Comparison of ENCODE assay signal across 10 cellular contexts in the genomic region with DNA sequence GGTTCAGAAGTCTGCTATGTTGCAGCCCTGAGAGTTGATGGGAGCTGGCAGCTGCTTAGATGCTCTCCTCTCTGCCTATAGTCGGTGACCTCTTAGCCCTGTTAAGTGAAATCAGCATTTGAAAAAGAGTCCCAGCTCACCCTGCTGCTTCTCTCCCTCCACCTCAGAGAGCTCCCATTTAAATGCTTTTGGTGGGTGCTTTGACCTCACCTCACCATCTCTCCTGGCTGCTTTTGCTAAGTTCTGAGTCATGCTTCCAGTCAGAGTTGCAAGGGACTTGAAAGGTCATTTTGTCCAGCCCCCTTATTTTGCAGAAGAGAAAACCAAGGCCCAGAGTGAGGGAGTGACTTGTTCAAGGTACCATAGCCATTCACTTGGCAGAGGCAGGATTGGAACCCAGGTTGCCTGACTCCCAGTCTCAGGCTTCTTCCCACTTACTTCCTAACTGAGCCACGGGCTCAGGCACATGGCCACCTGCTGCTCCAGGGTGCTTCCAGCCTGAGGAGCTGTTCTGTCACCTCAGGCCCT. TPM values are rescaled to one million over a fixed set of nuclear protein-coding genes. Genes with fewer than 3 reads are reported as not detected.
A peak's percentile ranks its signal among the peaks of the same experiment; 100 is the strongest.
DNase-seq lines count a peak whose midpoint lies in the region; ATAC-seq lines count a peak whose summit lies in the region.
"Had no signal": no experiment of that assay in that cellular context is flagged by ENCODE, and none has a peak within 500 bp of the region (broad histone marks: within the 10 kb centered on the region; RNA-seq: fewer than 3 reads in every experiment).

No MANE protein-coding gene starts in this region.

- no peaks in the 10 kb centered on the region for H3K9me3 Mint-ChIP-seq in central memory CD8-positive, alpha-beta T cell

- 13% methylated on average over 2 of the region's 2 CpGs for WGBS in HUES64
- 10% methylated on average over 2 of the region's 2 CpGs; no CpG with 5 or more reads in 1 of the 2 experiments for WGBS in mesodermal cell (ENCODE audit: insufficient coverage in 2 of 2), 2 experiments

- H3K36me3 ChIP-seq in BLaER1 (peaks cover 37% of the 10 kb centered on the region), HUES64 (ENCODE audit: insufficient read depth, low read length) (no peaks in the 10 kb centered on the region), mesodermal cell (ENCODE audit: control insufficient read depth, insufficient read depth, low read length) (peaks cover 9% of the 10 kb centered on the region)

- H3K9ac ChIP-seq in BLaER1: peak overlapping the region; percentile 97
- no peak overlapping the region for H3K9ac ChIP-seq in HUES64 (ENCODE audit: low read depth, low read length)

- H3K27ac ChIP-seq in BLaER1: peak overlapping the region; percentile 97
- H3K27ac ChIP-seq in HUES64 (ENCODE audit: low read depth, low read length): peak overlapping the region; percentile 84; the same call in 1 of the 2 replicates
- H3K27ac ChIP-seq in mesodermal cell (ENCODE audit: low read depth, low read length, severe bottlenecking): peak overlapping the region; percentile 41

- H3K4me3 Mint-ChIP-seq in central memory CD8-positive, alpha-beta T cell: peak overlapping the region; percentile 98

- ATAC-seq in central memory CD8-positive, alpha-beta T cell (replicated peaks; ENCODE audit: extremely low read depth, poor library complexity, severe bottlenecking): no peak
- ATAC-seq in GM19324 (IDR thresholded peaks at IDR 0.05; ENCODE audit: low FRiP score, unreplicated experiment): no peak
- no peak for ATAC-seq in HG02759 (IDR thresholded peaks at IDR 0.05; ENCODE audit: unreplicated experiment)

- peaks cover 79% of the 10 kb centered on the region for H3K4me1 Mint-ChIP-seq in central memory CD8-positive, alpha-beta T cell

- no peaks in the 10 kb centered on the region for H3K27me3 Mint-ChIP-seq in central memory CD8-positive, alpha-beta T cell

- H3K4me2 ChIP-seq in BLaER1: peak overlapping the region; percentile 82

- peak overlapping the region; percentile 36 for H3K27ac Mint-ChIP-seq in central memory CD8-positive, alpha-beta T cell (ENCODE audit: low read depth)

- H4K20me1 ChIP-seq in BLaER1: peaks cover 75% of the 10 kb centered on the region

- H3K9me3 ChIP-seq in BLaER1 (no peaks in the 10 kb centered on the region), HUES64 (ENCODE audit: insufficient read depth, low read depth, low read length) (no peaks in the 10 kb centered on the region), mesodermal cell (ENCODE audit: control insufficient read depth, low read length) (no peaks in the 10 kb centered on the region)

- H3K4me1 ChIP-seq in BLaER1: peaks cover 76% of the 10 kb centered on the region
- H3K4me1 ChIP-seq in HUES64 (ENCODE audit: insufficient read depth, low read length): peaks cover 40% of the 10 kb centered on the region
- peaks cover 55% of the 10 kb centered on the region for H3K4me1 ChIP-seq in mesodermal cell (ENCODE audit: control insufficient read depth, insufficient read depth, low read length, poor library complexity, severe bottlenecking)

- H3K27me3 ChIP-seq in BLaER1: no peaks in the 10 kb centered on the region
- H3K27me3 ChIP-seq in HUES64 (ENCODE audit: insufficient read depth, low read length): peaks cover 27% of the 10 kb centered on the region

- DNase-seq in central memory CD8-positive, alpha-beta T cell (ENCODE audit: low spot score in 2 of 2): no peak
- DNase-seq in stimulated activated CD4-positive, alpha-beta T cell treated with anti-CD3 and anti-CD28 coated beads, Interleukin-4, amount 100 ng/mL, for 1 hour: no peak
- no peak for DNase-seq in GF-D8 (lab: John Stamatoyannopoulos, UW)
- DNase-seq: dorsolateral prefrontal cortex, NCI-H1436 had no signal

- H3K36me3 Mint-ChIP-seq in central memory CD8-positive, alpha-beta T cell (ENCODE audit: insufficient read depth): peaks cover 29% of the 10 kb centered on the region

- H3K4me3 ChIP-seq in BLaER1: peak overlapping the region; percentile 96
- H3K4me3 ChIP-seq in HUES64 (ENCODE audit: low read length): peak overlapping the region; percentile 79
- H3K4me3 ChIP-seq in mesodermal cell (ENCODE audit: extremely low read depth, insufficient read depth, low read length, poor library complexity, severe bottlenecking): peak overlapping the region; percentile 81

RNA-seq across cellular contexts. Expression of gene MAPKAPK2, which starts 3.3 kb away (rescaled TPM):
- polyA plus RNA-seq in HUES64 (2013, experiment 1 of 2): 38.0 TPM
- polyA plus RNA-seq in HUES64 (2013, experiment 2 of 2): 44.5 TPM
- 91.5 TPM for polyA plus RNA-seq in mesodermal cell (2013, experiment 1 of 2)
- 79.3 TPM for polyA plus RNA-seq in mesodermal cell (2013, experiment 2 of 2)

RNA-seq across cellular contexts. Expression of gene DYRK3, which starts 52.6 kb away (rescaled TPM):
- polyA plus RNA-seq in HUES64 (2013, experiment 1 of 2): 9.2 TPM
- 8.6 TPM for polyA plus RNA-seq in HUES64 (2013, experiment 2 of 2)
- 12.6 TPM for polyA plus RNA-seq in mesodermal cell (2013, experiment 1 of 2)
- polyA plus RNA-seq in mesodermal cell (2013, experiment 2 of 2): 10.4 TPM

Comparison
In these comparisons a context has a peak if more than half of its experiments do, and no peak if none do; other contexts are left out.
1. H3K27ac ChIP-seq: peak in every context shown above with its lines; median percentile 97 in BLaER1; 84 in HUES64; 41 in mesodermal cell.